In the genomic region with DNA sequence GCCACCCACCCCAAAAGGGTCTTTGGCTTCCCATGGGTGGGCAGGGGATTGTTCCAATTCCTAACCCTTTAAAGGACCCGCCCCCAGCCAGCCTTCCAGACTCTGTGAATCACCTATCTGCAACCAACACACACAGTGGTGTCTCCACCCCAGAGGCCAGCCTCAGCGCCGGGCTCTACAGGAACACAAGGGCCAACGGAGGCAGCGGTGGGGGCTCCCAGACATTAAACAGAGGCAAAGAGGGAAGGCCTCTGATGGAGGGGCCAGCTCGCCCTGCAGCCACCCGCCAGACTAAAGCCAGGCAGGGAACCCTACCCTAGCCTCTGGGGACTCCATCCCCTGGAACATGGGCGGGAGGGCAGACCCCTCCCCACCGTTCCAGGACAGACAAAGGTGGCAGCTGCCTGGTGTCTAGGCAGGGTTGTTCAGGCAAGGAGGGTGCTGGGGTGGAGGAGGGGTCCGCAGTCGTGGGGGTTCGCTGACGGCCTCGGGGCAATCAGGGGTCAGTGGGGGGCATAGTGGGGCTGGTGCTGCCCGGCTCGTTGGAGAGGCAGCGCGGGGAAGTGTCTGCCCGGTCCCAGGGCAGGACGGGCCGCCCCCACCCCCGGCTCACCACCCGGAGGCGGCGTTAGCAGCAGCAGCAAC, we compare ENCODE assay signal across 8 cellular contexts. TPM values are rescaled to one million over a fixed set of nuclear protein-coding genes. Genes with fewer than 3 reads are reported as not detected.
DNase-seq lines count a peak whose midpoint lies in the region; ATAC-seq and TF ChIP-seq lines count a peak whose summit lies in the region.

No MANE protein-coding gene starts in this region.

- DNase-seq in CD4-positive, CD25-positive, alpha-beta regulatory T cell, result no peak
- DNase-seq in MM.1S (no peak), coronary artery (ENCODE audit: low spot score) (no peak), lower lobe of right lung (peak; percentile 53), DMS79 (lab: John Stamatoyannopoulos, UW) (no peak), NCI-H345 treated with DMSO at 0.1 percent for 48 hours (lab: John Stamatoyannopoulos, UW; ENCODE audit: unreplicated experiment) (no peak)
- DNase-seq in stimulated activated CD4-positive, alpha-beta T cell treated with anti-CD3 and anti-CD28 coated beads, Interleukin-12 subunit alpha, Interleukin-12 subunit beta, amount 100 ng/mL, for 4 hours, result no peak

- peak overlapping the region; percentile 70; the same call in 1 of the 2 replicates for H2AFZ ChIP-seq in MM.1S (ENCODE audit: low read length)

- H3K9me3 ChIP-seq in CD4-positive, CD25-positive, alpha-beta regulatory T cell (ENCODE audit: control insufficient read depth in 2 of 2, low read length in 2 of 2), result no peaks in the 10 kb centered on the region
- H3K9me3 ChIP-seq in MM.1S (replicated peaks; ENCODE audit: insufficient read depth, low read length), result no peaks in the 10 kb centered on the region
- H3K9me3 ChIP-seq in lower lobe of right lung, result no peaks in the 10 kb centered on the region
- H3K9me3 ChIP-seq in thymus (ENCODE audit: control insufficient read depth), result no peaks in the 10 kb centered on the region

- H3K9me3 Mint-ChIP-seq in CD4-positive, CD25-positive, alpha-beta regulatory T cell, result no peaks in the 10 kb centered on the region

- H3K4me2 ChIP-seq in MM.1S (ENCODE audit: low read depth, low read length), result peak overlapping the region; percentile 84

- H3K36me3 ChIP-seq in CD4-positive, CD25-positive, alpha-beta regulatory T cell (ENCODE audit: control insufficient read depth, insufficient read depth, low read length), result peaks cover 4% of the 10 kb centered on the region
- H3K36me3 ChIP-seq in MM.1S (replicated peaks; ENCODE audit: insufficient read depth, low read length) (no peaks in the 10 kb centered on the region), lower lobe of right lung (peaks cover 17% of the 10 kb centered on the region), thymus (ENCODE audit: control insufficient read depth, insufficient read depth) (no peaks in the 10 kb centered on the region)

- H3K4me1 Mint-ChIP-seq in CD4-positive, CD25-positive, alpha-beta regulatory T cell, result peaks cover 8 to 69% (median 30%) of the 10 kb centered on the region in 4 donors

- ATAC-seq in CD4-positive, CD25-positive, alpha-beta regulatory T cell (ENCODE audit: low read depth in 2 of 2), result peak in 1 of 2 donors; percentile 1
- peak; percentile 15 to 49 for ATAC-seq in lower lobe of right lung

- H3F3A ChIP-seq in MM.1S (ENCODE audit: insufficient read depth, low read length), result no peaks in the 10 kb centered on the region

- H3K27ac ChIP-seq in CD4-positive, CD25-positive, alpha-beta regulatory T cell (ENCODE audit: insufficient read depth, low read length, poor library complexity, severe bottlenecking), result peak overlapping the region; percentile 69
- no peak overlapping the region for H3K27ac ChIP-seq in MM.1S (ENCODE audit: low read length)
- H3K27ac ChIP-seq in coronary artery, result peak overlapping the region; percentile 78 to 97
- peak overlapping the region; percentile 97 for H3K27ac ChIP-seq in lower lobe of right lung
- peak overlapping the region; percentile 80 for H3K27ac ChIP-seq in thymus (ENCODE audit: low read depth)

- peaks cover 4% of the 10 kb centered on the region for H3K27me3 Mint-ChIP-seq in CD4-positive, CD25-positive, alpha-beta regulatory T cell

- peak overlapping the region; percentile 13 for H3K4me3 ChIP-seq in CD4-positive, CD25-positive, alpha-beta regulatory T cell (ENCODE audit: low read depth, low read length)
- peak overlapping the region; percentile 63 for H3K4me3 ChIP-seq in MM.1S (ENCODE audit: low read length)
- H3K4me3 ChIP-seq in coronary artery, result peak overlapping the region; percentile 83
- H3K4me3 ChIP-seq in lower lobe of right lung, result peak overlapping the region; percentile 80
- peak overlapping the region; percentile 52 for H3K4me3 ChIP-seq in thymus (ENCODE audit: low read length)

- H3K36me3 Mint-ChIP-seq in CD4-positive, CD25-positive, alpha-beta regulatory T cell, result peaks cover 8% of the 10 kb centered on the region

- H3K9me2 ChIP-seq in MM.1S (replicated peaks; ENCODE audit: insufficient read depth, low read length), result no peaks in the 10 kb centered on the region

- peak overlapping the region; percentile 82 to 90 (median 84) for H3K4me3 Mint-ChIP-seq in CD4-positive, CD25-positive, alpha-beta regulatory T cell

- peaks cover 37% of the 10 kb centered on the region for H3K4me1 ChIP-seq in CD4-positive, CD25-positive, alpha-beta regulatory T cell (ENCODE audit: control insufficient read depth, insufficient read depth, low read length, poor library complexity, severe bottlenecking)
- H3K4me1 ChIP-seq in MM.1S (ENCODE audit: low read length) (no peaks in the 10 kb centered on the region), lower lobe of right lung (peaks cover 36% of the 10 kb centered on the region), thymus (ENCODE audit: control insufficient read depth, insufficient read depth, low read length) (peaks cover 4% of the 10 kb centered on the region)

- H3K27me3 ChIP-seq in CD4-positive, CD25-positive, alpha-beta regulatory T cell (ENCODE audit: control insufficient read depth, insufficient read depth, low read length), result no peaks in the 10 kb centered on the region
- peaks cover 23% of the 10 kb centered on the region for H3K27me3 ChIP-seq in MM.1S (replicated peaks; ENCODE audit: insufficient read depth, low read length)
- H3K27me3 ChIP-seq in lower lobe of right lung (ENCODE audit: low read depth), result no peaks in the 10 kb centered on the region
- H3K27me3 ChIP-seq in thymus (ENCODE audit: control insufficient read depth, insufficient read depth), result peaks cover 30% of the 10 kb centered on the region

- H3K27ac Mint-ChIP-seq in CD4-positive, CD25-positive, alpha-beta regulatory T cell, result peak overlapping the region; percentile 86 to 98 (median 90)

- no peaks in the 10 kb centered on the region for H3K79me2 ChIP-seq in MM.1S (ENCODE audit: low read length)

- 14% methylated on average over 25 of the region's 25 CpGs for WGBS in thymus

- TF ChIP-seq CTCF in MM.1S (IDR thresholded peaks at IDR 0.05; ENCODE audit: low read length), result no peak
- no peak for TF ChIP-seq CTCF in coronary artery (IDR thresholded peaks at IDR 0.05)
- TF ChIP-seq CTCF in lower lobe of right lung (IDR thresholded peaks at IDR 0.05), result no peak

- H3K9ac ChIP-seq in MM.1S (ENCODE audit: low read length), result peak overlapping the region; percentile 28; the same call in 1 of the 2 replicates

- intact Hi-C loops in lower lobe of right lung (cut with DNase I), result no loop called here

- H4K20me1 ChIP-seq in MM.1S (ENCODE audit: insufficient read depth, low read length), result no peaks in the 10 kb centered on the region

RNA-seq across cellular contexts. Expression of a gene that starts 0.4 kb away (rescaled TPM):
- total RNA-seq in CD4-positive, CD25-positive, alpha-beta regulatory T cell, result 197 TPM
- 100 to 1,000 TPM; 415 to 598 (median 440) TPM for polyA plus RNA-seq in CD4-positive, CD25-positive, alpha-beta regulatory T cell
- 187 TPM for total RNA-seq in lower lobe of right lung
- 104 TPM for polyA plus RNA-seq in thymus

RNA-seq across cellular contexts. Expression of a gene that starts 53.1 kb away (rescaled TPM):
- total RNA-seq in CD4-positive, CD25-positive, alpha-beta regulatory T cell, result 1.8 TPM
- 1 to 10 TPM in 3 of 4 donors, under 1 TPM in 1; 0.96 to 1.5 (median 1.4) TPM for polyA plus RNA-seq in CD4-positive, CD25-positive, alpha-beta regulatory T cell
- 12.9 TPM for total RNA-seq in lower lobe of right lung
- 3.5 TPM for polyA plus RNA-seq in thymus

RNA-seq across cellular contexts. Expression of a gene that starts 57.0 kb away (rescaled TPM):
- 11.5 TPM for total RNA-seq in CD4-positive, CD25-positive, alpha-beta regulatory T cell
- 10 to 100 TPM in 3 of 4 donors, 1 to 10 TPM in 1; 9.6 to 14.7 (median 13.3) TPM for polyA plus RNA-seq in CD4-positive, CD25-positive, alpha-beta regulatory T cell
- 5.9 TPM for total RNA-seq in lower lobe of right lung
- 8.4 TPM for polyA plus RNA-seq in thymus

Comparison
In these comparisons a context has a peak if more than half of its experiments do, and no peak if none do; other contexts are left out.
1. H3K4me3 ChIP-seq: peak in every context shown above with its lines; median percentile 83 in coronary artery; 80 in lower lobe of right lung; 63 in MM.1S; 52 in thymus; 13 in CD4-positive, CD25-positive, alpha-beta regulatory T cell.